In the genomic region with DNA sequence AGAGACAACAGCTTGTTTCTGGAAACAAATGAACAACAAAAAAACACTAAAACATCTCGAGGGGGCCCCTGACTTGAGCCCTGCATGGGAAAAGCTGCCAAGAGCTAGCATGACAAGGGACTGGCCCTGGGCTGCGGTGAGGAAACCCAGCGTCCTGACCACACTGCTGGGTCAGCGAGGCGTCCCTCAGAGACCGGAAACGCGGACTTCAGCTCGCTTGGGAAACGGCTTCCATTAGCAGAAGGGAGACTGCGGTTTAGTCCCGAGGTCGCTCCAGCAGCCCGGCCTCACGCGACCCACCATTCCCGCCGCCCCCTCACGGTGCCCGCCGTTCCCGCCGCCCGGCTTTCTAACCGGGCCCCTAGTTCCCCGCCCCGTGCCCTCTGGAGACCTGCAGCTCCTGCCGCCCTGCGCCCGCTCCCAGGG, we compare ENCODE assay signal across 8 cellular contexts. TPM values are rescaled to one million over a fixed set of nuclear protein-coding genes. Genes with fewer than 3 reads are reported as not detected.
DNase-seq lines count a peak whose midpoint lies in the region; ATAC-seq and TF ChIP-seq lines count a peak whose summit lies in the region.

No MANE protein-coding gene starts in this region.

- peak overlapping the region; percentile 72 for H3K4me3 Mint-ChIP-seq in activated CD4-positive, alpha-beta memory T cell treated with anti-CD3 and anti-CD28 coated beads, Interleukin-2, amount 10 ng/mL, durations not matched to agents 7 days and 5 days

- POLR2A ChIA-PET in activated CD4-positive, alpha-beta memory T cell treated with anti-CD3 and anti-CD28 coated beads, Interleukin-2, amount 10 ng/mL, durations not matched to agents 7 days and 5 days (lab: Charles Lee), result interaction anchor here (0.8 to 1.3 kb wide), 4 partner anchors 302 to 1606 kb away, joined by 3 to 4 read pairs (median 4); partner anchors contain the start of gene EPSTI1

- H3K27me3 Mint-ChIP-seq in activated CD4-positive, alpha-beta memory T cell treated with anti-CD3 and anti-CD28 coated beads, Interleukin-2, amount 10 ng/mL, durations not matched to agents 7 days and 5 days, result peaks cover 12% of the 10 kb centered on the region

- H3K4me3 ChIP-seq in fibroblast of mammary gland (ENCODE audit: control insufficient read depth, low read depth, low read length) (peak overlapping the region; percentile 75), muscle layer of duodenum (ENCODE audit: low read depth in 1 of 2, low read length in 2 of 2) (peak overlapping the region; percentile 55 to 73), thyroid gland (replicated peaks in 1 of 3) (peak overlapping the region; percentile 80 to 94 (median 93))

- CTCF ChIA-PET in activated CD4-positive, alpha-beta memory T cell treated with anti-CD3 and anti-CD28 coated beads, Interleukin-2, amount 10 ng/mL, durations not matched to agents 7 days and 5 days (lab: Charles Lee), result no interaction called here

- peaks cover 8% of the 10 kb centered on the region for H3K36me3 Mint-ChIP-seq in activated CD4-positive, alpha-beta memory T cell treated with anti-CD3 and anti-CD28 coated beads, Interleukin-2, amount 10 ng/mL, durations not matched to agents 7 days and 5 days (ENCODE audit: low read depth)

- peak; percentile 42 for ATAC-seq in GM21619 (IDR thresholded peaks at IDR 0.05; ENCODE audit: unreplicated experiment)

- H3K27ac ChIP-seq in muscle layer of duodenum (ENCODE audit: low read length) (peak overlapping the region; percentile 80), thyroid gland (peak overlapping the region; percentile 97 to 98 (median 97))

- H3K4me1 ChIP-seq in muscle layer of duodenum (ENCODE audit: control insufficient read depth in 1 of 2, insufficient read depth in 2 of 2, low read length in 2 of 2), result peaks cover 10 to 12% of the 10 kb centered on the region in 2 donors
- H3K4me1 ChIP-seq in thyroid gland, result peaks cover 8 to 12% of the 10 kb centered on the region in 2 donors

- no peaks in the 10 kb centered on the region for H3K27me3 ChIP-seq in muscle layer of duodenum (ENCODE audit: low read depth, low read length)
- H3K27me3 ChIP-seq in thyroid gland, result no peaks in the 10 kb centered on the region

- H3K36me3 ChIP-seq in muscle layer of duodenum (ENCODE audit: control insufficient read depth in 1 of 2, insufficient read depth in 2 of 2, low read length in 2 of 2), result peaks cover 0 to 3% of the 10 kb centered on the region in 2 donors
- no peaks in the 10 kb centered on the region for H3K36me3 ChIP-seq in thyroid gland

- in situ Hi-C loops in KBM-7 (cut with MboI; ENCODE audit: low pct_unique_long_range_greater_than_20kb, low sequenced_read_pairs), result no loop called here

- intact Hi-C loops in thyroid gland (cut with DNase I), result no loop called here

- no peaks in the 10 kb centered on the region for H3K9me3 Mint-ChIP-seq in activated CD4-positive, alpha-beta memory T cell treated with anti-CD3 and anti-CD28 coated beads, Interleukin-2, amount 10 ng/mL, durations not matched to agents 7 days and 5 days

- TF ChIP-seq CTCF in fibroblast of mammary gland (conservative IDR thresholded peaks at IDR 0.05; ENCODE audit: control insufficient read depth, insufficient read depth, low read depth, low read length) (no peak), thyroid gland (IDR thresholded peaks at IDR 0.05) (no peak)

- peak overlapping the region; percentile 63 for H3K27ac Mint-ChIP-seq in activated CD4-positive, alpha-beta memory T cell treated with anti-CD3 and anti-CD28 coated beads, Interleukin-2, amount 10 ng/mL, durations not matched to agents 7 days and 5 days

- peak; percentile 3 for DNase-seq in NCI-H1105 treated with DMSO at 0.1 percent for 48 hours (lab: John Stamatoyannopoulos, UW)
- no peak for DNase-seq in NCI-H1105 (lab: John Stamatoyannopoulos, UW)
- peak; percentile 67 for DNase-seq in KBM-7
- DNase-seq in activated CD4-positive, alpha-beta memory T cell treated with anti-CD3 and anti-CD28 coated beads, Interleukin-2, amount 10 ng/mL, durations not matched to agents 7 days and 5 days, result peak; percentile 56
- peak; percentile 79 for DNase-seq in fibroblast of mammary gland (ENCODE audit: low read depth)
- peak; percentile 70 to 72 for DNase-seq in thyroid gland

- TF ChIP-seq POLR2A in thyroid gland (IDR thresholded peaks at IDR 0.05), result no peak

- WGBS in thyroid gland, 2 donors, result 0% methylated on average over 12 to 26 of the region's 30 CpGs

- H3K9me3 ChIP-seq in muscle layer of duodenum (ENCODE audit: control insufficient read depth in 1 of 2, low read length in 2 of 2), result no peaks in the 10 kb centered on the region
- H3K9me3 ChIP-seq in thyroid gland, result no peaks in the 10 kb centered on the region

- H3K4me1 Mint-ChIP-seq in activated CD4-positive, alpha-beta memory T cell treated with anti-CD3 and anti-CD28 coated beads, Interleukin-2, amount 10 ng/mL, durations not matched to agents 7 days and 5 days, result peaks cover 29% of the 10 kb centered on the region

RNA-seq across cellular contexts. Expression of gene CCDC122, which starts 0.6 kb away (rescaled TPM):
- total RNA-seq in activated CD4-positive, alpha-beta memory T cell treated with anti-CD3 and anti-CD28 coated beads, Interleukin-2, amount 10 ng/mL, durations not matched to agents 7 days and 5 days, result 1 to 10 TPM in 1 of 2 experiments, under 1 TPM in 1; 0.73 to 1.2 TPM
- total RNA-seq in thyroid gland, result 10 to 100 TPM in 3 of 4 donors, 1 to 10 TPM in 1; 8.6 to 19.8 (median 10.6) TPM

RNA-seq across cellular contexts. Expression of gene LACC1, which starts 0.8 kb away (rescaled TPM):
- 1 to 10 TPM; 3.2 to 5.4 TPM for total RNA-seq in activated CD4-positive, alpha-beta memory T cell treated with anti-CD3 and anti-CD28 coated beads, Interleukin-2, amount 10 ng/mL, durations not matched to agents 7 days and 5 days
- 10 to 100 TPM in 1 of 4 donors, 1 to 10 TPM in 3; 4.2 to 13.2 (median 4.6) TPM for total RNA-seq in thyroid gland

Comparison
In these comparisons a context has a peak if more than half of its experiments do, and no peak if none do; other contexts are left out.
1. RNA of gene CCDC122, which starts 0.6 kb away (total RNA-seq): 8.6 to 19.8 TPM in thyroid gland; 0.73 to 1.2 TPM in activated CD4-positive, alpha-beta memory T cell treated with anti-CD3 and anti-CD28 coated beads, Interleukin-2, amount 10 ng/mL, durations not matched to agents 7 days and 5 days; every median in the first group is over 4 times any median in the second.
2. Peak in every context shown above with its lines, with median percentiles within 50 percentile points of each other: H3K4me3 ChIP-seq.